1 cellular context compared by ENCODE assay signal in the genomic region with DNA sequence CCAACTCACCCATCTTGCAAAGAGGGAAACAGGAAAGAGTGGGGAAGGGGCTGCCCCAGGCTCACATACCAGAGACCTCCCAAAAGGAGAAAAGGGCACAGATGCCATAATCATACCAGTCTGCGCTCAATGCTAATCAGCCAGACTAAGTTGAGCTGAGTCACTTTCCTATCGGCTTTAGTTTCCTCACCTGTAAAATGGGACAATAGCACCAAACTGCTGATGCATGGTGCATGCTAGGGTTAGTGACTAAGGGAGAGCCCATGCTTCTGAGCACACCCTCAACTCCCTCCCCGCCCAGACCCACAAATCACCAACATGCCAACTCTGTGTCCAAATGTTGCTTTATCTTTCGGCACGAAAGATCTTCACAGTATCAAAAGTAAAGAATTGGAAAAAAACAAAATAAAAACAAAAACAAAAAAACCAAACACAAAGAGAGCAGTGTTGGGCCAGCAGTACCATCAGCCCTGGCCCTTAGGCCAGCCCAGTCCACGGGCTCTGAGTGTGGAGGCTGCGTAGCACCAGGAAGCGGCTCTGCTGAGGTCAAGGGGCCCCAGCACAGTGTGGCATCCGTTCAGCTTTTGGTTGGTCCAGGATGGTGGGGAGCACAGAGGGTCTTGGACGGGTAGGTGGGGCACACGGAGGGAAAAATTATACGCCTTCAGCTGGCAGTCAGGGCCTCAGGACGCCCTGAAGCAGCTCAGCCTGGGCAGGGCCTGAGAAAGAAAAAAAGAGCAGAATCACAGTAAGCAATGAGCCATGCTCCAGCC.
TF ChIP-seq lines count a peak whose summit lies in the region.

No MANE protein-coding gene starts in this region.

TF ChIP-seq in SK-N-SH, 30 proteins besides CTCF, POLR2A, EP300 and RAD21 (continued from another document):
- TF ChIP-seq, protein P1, sequence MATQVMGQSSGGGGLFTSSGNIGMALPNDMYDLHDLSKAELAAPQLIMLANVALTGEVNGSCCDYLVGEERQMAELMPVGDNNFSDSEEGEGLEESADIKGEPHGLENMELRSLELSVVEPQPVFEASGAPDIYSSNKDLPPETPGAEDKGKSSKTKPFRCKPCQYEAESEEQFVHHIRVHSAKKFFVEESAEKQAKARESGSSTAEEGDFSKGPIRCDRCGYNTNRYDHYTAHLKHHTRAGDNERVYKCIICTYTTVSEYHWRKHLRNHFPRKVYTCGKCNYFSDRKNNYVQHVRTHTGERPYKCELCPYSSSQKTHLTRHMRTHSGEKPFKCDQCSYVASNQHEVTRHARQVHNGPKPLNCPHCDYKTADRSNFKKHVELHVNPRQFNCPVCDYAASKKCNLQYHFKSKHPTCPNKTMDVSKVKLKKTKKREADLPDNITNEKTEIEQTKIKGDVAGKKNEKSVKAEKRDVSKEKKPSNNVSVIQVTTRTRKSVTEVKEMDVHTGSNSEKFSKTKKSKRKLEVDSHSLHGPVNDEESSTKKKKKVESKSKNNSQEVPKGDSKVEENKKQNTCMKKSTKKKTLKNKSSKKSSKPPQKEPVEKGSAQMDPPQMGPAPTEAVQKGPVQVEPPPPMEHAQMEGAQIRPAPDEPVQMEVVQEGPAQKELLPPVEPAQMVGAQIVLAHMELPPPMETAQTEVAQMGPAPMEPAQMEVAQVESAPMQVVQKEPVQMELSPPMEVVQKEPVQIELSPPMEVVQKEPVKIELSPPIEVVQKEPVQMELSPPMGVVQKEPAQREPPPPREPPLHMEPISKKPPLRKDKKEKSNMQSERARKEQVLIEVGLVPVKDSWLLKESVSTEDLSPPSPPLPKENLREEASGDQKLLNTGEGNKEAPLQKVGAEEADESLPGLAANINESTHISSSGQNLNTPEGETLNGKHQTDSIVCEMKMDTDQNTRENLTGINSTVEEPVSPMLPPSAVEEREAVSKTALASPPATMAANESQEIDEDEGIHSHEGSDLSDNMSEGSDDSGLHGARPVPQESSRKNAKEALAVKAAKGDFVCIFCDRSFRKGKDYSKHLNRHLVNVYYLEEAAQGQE (IDR thresholded peaks at IDR 0.05; ENCODE audit: low read depth, low read length): no peak
- TF ChIP-seq NFIC (IDR thresholded peaks at IDR 0.05; ENCODE audit: borderline replicate concordance) (no peak), TCF12 (IDR thresholded peaks at IDR 0.05) (no peak)
- TF ChIP-seq, protein P2, sequence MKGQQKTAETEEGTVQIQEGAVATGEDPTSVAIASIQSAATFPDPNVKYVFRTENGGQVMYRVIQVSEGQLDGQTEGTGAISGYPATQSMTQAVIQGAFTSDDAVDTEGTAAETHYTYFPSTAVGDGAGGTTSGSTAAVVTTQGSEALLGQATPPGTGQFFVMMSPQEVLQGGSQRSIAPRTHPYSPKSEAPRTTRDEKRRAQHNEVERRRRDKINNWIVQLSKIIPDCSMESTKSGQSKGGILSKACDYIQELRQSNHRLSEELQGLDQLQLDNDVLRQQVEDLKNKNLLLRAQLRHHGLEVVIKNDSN (IDR thresholded peaks at IDR 0.05; ENCODE audit: borderline replicate concordance, low read depth): no peak
- TF ChIP-seq, protein P3, sequence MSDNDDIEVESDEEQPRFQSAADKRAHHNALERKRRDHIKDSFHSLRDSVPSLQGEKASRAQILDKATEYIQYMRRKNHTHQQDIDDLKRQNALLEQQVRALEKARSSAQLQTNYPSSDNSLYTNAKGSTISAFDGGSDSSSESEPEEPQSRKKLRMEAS (IDR thresholded peaks at IDR 0.05; ENCODE audit: low read depth): no peak
